18 cellular contexts compared by ENCODE assay signal in the genomic region with DNA sequence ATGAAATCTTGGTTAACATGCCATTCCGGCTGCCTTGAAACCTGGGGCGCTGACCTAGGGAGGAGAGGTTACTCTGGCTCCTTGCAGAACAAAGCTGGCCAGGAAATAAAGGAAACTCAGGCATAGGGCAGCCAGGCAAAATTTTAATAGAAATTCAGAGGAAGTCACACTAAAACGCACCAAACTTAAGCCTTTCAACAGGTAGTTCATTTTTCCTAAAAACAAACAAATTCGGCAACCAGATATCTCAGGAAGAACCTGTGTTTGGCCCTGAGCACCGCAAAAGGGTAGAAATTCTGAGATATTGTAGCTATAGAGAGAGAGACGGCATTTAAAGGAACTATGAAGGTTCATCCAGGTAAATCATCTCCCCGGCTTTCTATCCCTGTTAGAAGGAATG.
"Had no signal": no experiment of that assay in that cellular context is flagged by ENCODE, and none has a peak within 500 bp of the region (broad histone marks: within the 10 kb centered on the region; RNA-seq: fewer than 3 reads in every experiment).

No MANE protein-coding gene starts in this region.

- H3K36me3 Mint-ChIP-seq: naive thymus-derived CD8-positive, alpha-beta T cell; neural progenitor cell had no signal

- H3K9me3 Mint-ChIP-seq: naive thymus-derived CD8-positive, alpha-beta T cell had no signal

- H3K4me1 ChIP-seq: neural progenitor cell, pancreas, upper lobe of right lung had no signal

- H3K4me1 Mint-ChIP-seq: neural progenitor cell had no signal

- H3K9ac ChIP-seq: neural progenitor cell had no signal

- H3K9me3 ChIP-seq: esophagus squamous epithelium, gastroesophageal sphincter, pancreas, testis, tibial nerve, upper lobe of right lung had no signal

- FAIRE-seq: pancreas, small intestine had no signal

- DNase-seq: esophagus squamous epithelium; glutamatergic neuron; islet precursor cell; mammary epithelial cell; naive thymus-derived CD8-positive, alpha-beta T cell; occipital lobe; pancreas; right cardiac atrium; small intestine; stimulated activated CD4-positive, alpha-beta T cell treated with anti-CD3 and anti-CD28 coated beads, Interleukin-2, amount 100 ng/mL, for 48 hours; stimulated activated naive CD8-positive, alpha-beta T cell treated with anti-CD3 and anti-CD28 coated beads, Interleukin-15, Interleukin-2, amounts not matched to agents 100 U/mL and 50 U/mL, for 24 hours; testis; upper lobe of right lung had no signal

- H3K4me3 ChIP-seq: esophagus squamous epithelium, gastroesophageal sphincter, neural progenitor cell, pancreas, testis, tibial nerve, upper lobe of right lung had no signal

- H3K27ac Mint-ChIP-seq: neural progenitor cell, progenitor cell of endocrine pancreas had no signal

- ATAC-seq: gastroesophageal sphincter; left lobe of liver; naive thymus-derived CD8-positive, alpha-beta T cell; pancreas; right cardiac atrium; upper lobe of right lung had no signal

- H3K27me3 ChIP-seq: esophagus squamous epithelium, gastroesophageal sphincter, pancreas, testis, tibial nerve, upper lobe of right lung had no signal

- H2AFZ ChIP-seq: neural progenitor cell had no signal

- H3K4me2 ChIP-seq: neural progenitor cell had no signal

- H3K36me3 ChIP-seq: esophagus squamous epithelium, gastroesophageal sphincter, neural progenitor cell, pancreas, tibial nerve, upper lobe of right lung had no signal

- H3K27me3 Mint-ChIP-seq: naive thymus-derived CD8-positive, alpha-beta T cell; progenitor cell of endocrine pancreas had no signal

- H3K27ac ChIP-seq: esophagus squamous epithelium, gastroesophageal sphincter, neural progenitor cell, pancreas, testis, tibial nerve, upper lobe of right lung had no signal

- H3K4me3 Mint-ChIP-seq: naive thymus-derived CD8-positive, alpha-beta T cell; neural progenitor cell had no signal
